ENCODE assay signal across 8 cellular contexts in the genomic region with DNA sequence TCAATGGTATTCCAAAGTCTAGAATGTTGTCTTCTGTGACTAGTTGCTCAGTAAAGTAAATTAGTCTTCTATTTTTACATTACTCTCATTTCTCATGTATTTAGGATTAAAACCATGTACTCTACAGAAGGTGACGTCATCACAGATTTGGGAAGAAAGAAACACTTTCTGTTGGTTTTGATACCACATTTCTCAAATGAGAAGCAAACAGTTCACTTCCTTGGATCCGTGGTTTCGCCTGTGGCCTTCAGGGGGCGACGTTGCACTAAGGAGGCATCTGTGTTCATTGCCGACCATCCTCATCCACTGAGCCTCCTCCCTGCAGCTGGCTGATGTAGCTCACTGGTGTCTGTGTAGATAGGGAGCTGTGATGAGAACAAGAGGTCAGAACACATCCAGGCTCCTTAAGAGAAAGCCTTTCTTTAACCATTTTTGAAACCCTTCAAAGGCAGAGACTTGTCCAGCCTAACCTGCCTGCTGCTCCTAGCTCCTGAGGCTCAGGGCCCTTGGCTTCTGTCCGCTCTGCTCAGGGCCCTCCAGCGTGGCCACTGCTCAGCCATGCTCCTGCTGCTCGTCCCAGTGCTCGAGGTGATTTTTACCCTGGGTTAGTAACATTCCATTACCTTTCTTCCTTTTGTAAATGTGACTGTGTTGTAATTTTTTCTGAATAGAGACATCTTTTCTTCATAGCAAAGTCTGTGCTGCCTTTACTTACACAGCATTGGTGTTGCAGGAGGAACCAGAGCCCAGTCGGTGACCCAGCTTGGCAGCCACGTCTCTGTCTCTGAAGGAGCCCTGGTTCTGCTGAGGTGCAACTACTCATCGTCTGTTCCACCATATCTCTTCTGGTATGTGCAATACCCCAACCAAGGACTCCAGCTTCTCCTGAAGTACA.
A peak's percentile ranks its signal among the peaks of the same experiment; 100 is the strongest.
DNase-seq lines count a peak whose midpoint lies in the region; ATAC-seq and TF ChIP-seq lines count a peak whose summit lies in the region.

No MANE protein-coding gene starts in this region.

- no peak for ATAC-seq in RWPE2 (ENCODE audit: low read depth)

- no peaks in the 10 kb centered on the region for H3K9me3 ChIP-seq in RWPE2 (ENCODE audit: severe bottlenecking)
- H3K9me3 ChIP-seq in vagina: no peaks in the 10 kb centered on the region

- no peak overlapping the region for H3K27ac ChIP-seq in RWPE2 (ENCODE audit: poor library complexity, severe bottlenecking)
- no peak overlapping the region for H3K27ac ChIP-seq in vagina

- no peak overlapping the region for H3K4me3 ChIP-seq in GM12864 (ENCODE audit: low read depth, low read length)
- no peak overlapping the region for H3K4me3 ChIP-seq in RWPE2 (ENCODE audit: severe bottlenecking)
- no peak overlapping the region for H3K4me3 ChIP-seq in vagina

- intact Hi-C loops in vagina (cut with DNase I): no loop called here

- peaks cover 15% of the 10 kb centered on the region for H3K27me3 ChIP-seq in RWPE2 (ENCODE audit: insufficient read depth, poor library complexity, severe bottlenecking)
- H3K27me3 ChIP-seq in vagina: no peaks in the 10 kb centered on the region

- no peak for DNase-seq in GM12864 (ENCODE audit: low read depth)
- DNase-seq in RWPE2 (ENCODE audit: low spot score): no peak
- DNase-seq in activated naive CD8-positive, alpha-beta T cell treated with anti-CD3 and anti-CD28 coated beads for 36 hours: peak; percentile 43
- no peak for DNase-seq in neural crest cell (ENCODE audit: low read depth, low spot score)
- DNase-seq in vagina (ENCODE audit: extremely low spot score in 2 of 2): no peak
- no peak for DNase-seq in DMS79 treated with DMSO at 0.1 percent for 48 hours (lab: John Stamatoyannopoulos, UW)
- no peak for DNase-seq in NOMO-1 (lab: John Stamatoyannopoulos, UW; ENCODE audit: unreplicated experiment in 2 of 2)
- no peak for DNase-seq in NCI-H2081 treated with DMSO at 0.1 percent for 48 hours (lab: John Stamatoyannopoulos, UW)

- no peaks in the 10 kb centered on the region for H3K27me3 Mint-ChIP-seq in activated naive CD8-positive, alpha-beta T cell treated with anti-CD3 and anti-CD28 coated beads for 36 hours
- H3K27me3 Mint-ChIP-seq in neural crest cell (ENCODE audit: low read depth): peaks cover 43% of the 10 kb centered on the region

- H3K4me1 ChIP-seq in RWPE2 (ENCODE audit: insufficient read depth, poor library complexity, severe bottlenecking): no peaks in the 10 kb centered on the region
- no peaks in the 10 kb centered on the region for H3K4me1 ChIP-seq in vagina

- H3K9me3 Mint-ChIP-seq in activated naive CD8-positive, alpha-beta T cell treated with anti-CD3 and anti-CD28 coated beads for 36 hours: no peaks in the 10 kb centered on the region
- no peaks in the 10 kb centered on the region for H3K9me3 Mint-ChIP-seq in neural crest cell

- H3K4me3 Mint-ChIP-seq in activated naive CD8-positive, alpha-beta T cell treated with anti-CD3 and anti-CD28 coated beads for 36 hours: peak overlapping the region; percentile 82
- no peak overlapping the region for H3K4me3 Mint-ChIP-seq in neural crest cell

- H3K4me1 Mint-ChIP-seq in activated naive CD8-positive, alpha-beta T cell treated with anti-CD3 and anti-CD28 coated beads for 36 hours: peaks cover 9% of the 10 kb centered on the region
- no peaks in the 10 kb centered on the region for H3K4me1 Mint-ChIP-seq in neural crest cell

- TF ChIP-seq CTCF in GM12864 (IDR thresholded peaks at IDR 0.05; ENCODE audit: low read depth, low read length, missing control alignments) (peak; percentile 61), RWPE2 (IDR thresholded peaks at IDR 0.05; ENCODE audit: poor library complexity, severe bottlenecking) (peak; percentile 24), neural crest cell (conservative IDR thresholded peaks at IDR 0.05) (peak; percentile 49), vagina (IDR thresholded peaks at IDR 0.05) (no peak)

- peak overlapping the region; percentile 92 for H3K27ac Mint-ChIP-seq in activated naive CD8-positive, alpha-beta T cell treated with anti-CD3 and anti-CD28 coated beads for 36 hours
- no peak overlapping the region for H3K27ac Mint-ChIP-seq in neural crest cell (ENCODE audit: unreplicated experiment)

- no peaks in the 10 kb centered on the region for H3K36me3 ChIP-seq in RWPE2 (ENCODE audit: low read depth)
- H3K36me3 ChIP-seq in vagina: no peaks in the 10 kb centered on the region

- TF ChIP-seq POLR2A in vagina (IDR thresholded peaks at IDR 0.05): no peak

- peaks cover 2% of the 10 kb centered on the region for H3K36me3 Mint-ChIP-seq in activated naive CD8-positive, alpha-beta T cell treated with anti-CD3 and anti-CD28 coated beads for 36 hours
- H3K36me3 Mint-ChIP-seq in neural crest cell (ENCODE audit: low read depth): no peaks in the 10 kb centered on the region

Comparison
In these comparisons a context has a peak if more than half of its experiments do, and no peak if none do; other contexts are left out.
1. CTCF ChIP-seq: peak in GM12864 (single experiment), RWPE2 (single experiment) and neural crest cell (single experiment); none in vagina (0 of 3).